Comparison of ENCODE assay signal across 16 cellular contexts in genomic region chr6:157999100-158000051, GRCh38. TPM values are rescaled to one million over a fixed set of nuclear protein-coding genes. Genes with fewer than 3 reads are reported as not detected.
DNase-seq lines count a peak whose midpoint lies in the region; ATAC-seq and TF ChIP-seq lines count a peak whose summit lies in the region.
"Had no signal": no experiment of that assay in that cellular context is flagged by ENCODE, and none has a peak within 500 bp of the region (broad histone marks: within the 10 kb centered on the region; RNA-seq: fewer than 3 reads in every experiment).

No MANE protein-coding gene starts in this region.

- H3K4me3 ChIP-seq in HEK293 (ENCODE audit: low read depth, low read length): no peak overlapping the region
- H3K4me3 ChIP-seq in sigmoid colon: no peak overlapping the region
- H3K4me3 ChIP-seq: gastrocnemius medialis, left lung, prostate gland had no signal

- DNase-seq in left lobe of liver (ENCODE audit: low spot score): peak; percentile 72
- DNase-seq in sigmoid colon: no peak
- no peak for DNase-seq in NCI-H345 treated with DMSO at 0.1 percent for 48 hours (lab: John Stamatoyannopoulos, UW; ENCODE audit: unreplicated experiment)
- DNase-seq in activated effector memory CD4-positive, alpha-beta T cell treated with anti-CD3 and anti-CD28 coated beads, Interleukin-2, amount 50 U/mL, for 16 hours: no peak
- no peak for DNase-seq in AG08395 (ENCODE audit: low spot score)
- DNase-seq: activated CD8-positive, alpha-beta T cell treated with anti-CD3 and anti-CD28 coated beads, Interleukin-2, amount 10 ng/mL, durations not matched to agents 7 days and 5 days; activated naive CD4-positive, alpha-beta T cell treated with anti-CD3 and anti-CD28 coated beads for 36 hours; dermis blood vessel endothelial cell; gastrocnemius medialis; NCI-H187 treated with DMSO at 0.1 percent for 48 hours; PC-3 had no signal

- H3K4me3 Mint-ChIP-seq in activated T-helper 17 cell treated with anti-CD3 and anti-CD28 coated beads, Interleukin-2, amount 50 U/mL, for 72 hours: no peak overlapping the region
- H3K4me3 Mint-ChIP-seq: activated CD8-positive, alpha-beta T cell treated with anti-CD3 and anti-CD28 coated beads, Interleukin-2, amount 10 ng/mL, durations not matched to agents 7 days and 5 days; activated naive CD4-positive, alpha-beta T cell treated with anti-CD3 and anti-CD28 coated beads for 36 hours had no signal

- TF ChIP-seq EP300 in sigmoid colon (IDR thresholded peaks at IDR 0.05): no peak

- no peaks in the 10 kb centered on the region for H3K4me1 ChIP-seq in HEK293 (ENCODE audit: control insufficient read depth, insufficient read depth, low read length)
- H3K4me1 ChIP-seq in sigmoid colon: peaks cover 0 to 59% (median 45%) of the 10 kb centered on the region in 4 donors

- H3K27me3 ChIP-seq in sigmoid colon: no peaks in the 10 kb centered on the region
- H3K27me3 ChIP-seq: gastrocnemius medialis, left lung had no signal

- no peak for TF ChIP-seq POLR2A in sigmoid colon (IDR thresholded peaks at IDR 0.05)

- TF ChIP-seq CTCF in HEK293 (tag by site-specific recombination; IDR thresholded peaks at IDR 0.05) (no peak), sigmoid colon (IDR thresholded peaks at IDR 0.05) (no peak)

- H3K27ac ChIP-seq in HEK293 (ENCODE audit: extremely low read depth, low read depth, low read length) (no peak overlapping the region), sigmoid colon (peak overlapping the region in 3 of 4 donors; percentile 22 to 56 (median 30))
- H3K27ac ChIP-seq: gastrocnemius medialis, left lung had no signal

- 80 to 93% methylated on average over 12 of the region's 12 CpGs for WGBS in sigmoid colon, 2 donors

- H3K4me1 Mint-ChIP-seq in activated T-helper 17 cell treated with anti-CD3 and anti-CD28 coated beads, Interleukin-2, amount 50 U/mL, for 72 hours: peaks cover 36% of the 10 kb centered on the region

- peaks cover 11% of the 10 kb centered on the region for H3K36me3 Mint-ChIP-seq in activated T-helper 17 cell treated with anti-CD3 and anti-CD28 coated beads, Interleukin-2, amount 50 U/mL, for 72 hours (ENCODE audit: low read depth)

- no peaks in the 10 kb centered on the region for H3K9me3 Mint-ChIP-seq in activated T-helper 17 cell treated with anti-CD3 and anti-CD28 coated beads, Interleukin-2, amount 50 U/mL, for 72 hours
- H3K9me3 Mint-ChIP-seq: activated naive CD4-positive, alpha-beta T cell treated with anti-CD3 and anti-CD28 coated beads for 36 hours had no signal

- no peak for ATAC-seq in activated T-helper 17 cell treated with anti-CD3 and anti-CD28 coated beads, Interleukin-2, amount 50 U/mL, for 72 hours (replicated peaks)
- ATAC-seq in left lobe of liver (peak; percentile 92), esophagus mucosa (no peak)
- ATAC-seq: activated CD8-positive, alpha-beta T cell treated with anti-CD3 and anti-CD28 coated beads, Interleukin-2, amount 10 ng/mL, durations not matched to agents 7 days and 5 days; gastrocnemius medialis; left lung; PC-3 had no signal

- CTCF ChIA-PET in HEK293 (lab: Yijun Ruan, JAX): interaction anchor here (0.7 to 1.8 kb wide), 3 partner anchors 16 to 73 kb away, joined by 3 to 9 read pairs (median 5); no protein-coding TSS in a partner anchor

- H3K27ac Mint-ChIP-seq in activated T-helper 17 cell treated with anti-CD3 and anti-CD28 coated beads, Interleukin-2, amount 50 U/mL, for 72 hours: peak overlapping the region; percentile 9
- H3K27ac Mint-ChIP-seq: activated CD8-positive, alpha-beta T cell treated with anti-CD3 and anti-CD28 coated beads, Interleukin-2, amount 10 ng/mL, durations not matched to agents 7 days and 5 days; activated naive CD4-positive, alpha-beta T cell treated with anti-CD3 and anti-CD28 coated beads for 36 hours had no signal

- intact Hi-C loops in sigmoid colon (cut with DNase I): no loop called here

- POLR2A ChIA-PET in HEK293 (lab: Yijun Ruan, JAX): interaction anchor here (1.3 to 1.5 kb wide), 2 partner anchors 10 to 23 kb away, joined by 3 to 4 read pairs; no protein-coding TSS in a partner anchor

- peaks cover 0 to 9% of the 10 kb centered on the region in 2 experiments; a peak in 1 of 3 replicates for H3K36me3 ChIP-seq in HEK293 (ENCODE audit: control insufficient read depth in 2 of 2, insufficient read depth in 1 of 2, low read length in 2 of 2)
- no peaks in the 10 kb centered on the region for H3K36me3 ChIP-seq in sigmoid colon
- H3K36me3 ChIP-seq: gastrocnemius medialis, left lung, prostate gland had no signal

- H3K9me3 ChIP-seq in HEK293 (ENCODE audit: control insufficient read depth, insufficient read depth, low read depth, low read length) (no peaks in the 10 kb centered on the region), sigmoid colon (no peaks in the 10 kb centered on the region)
- H3K9me3 ChIP-seq: gastrocnemius medialis, left lung, prostate gland had no signal

- H3K27me3 Mint-ChIP-seq in activated T-helper 17 cell treated with anti-CD3 and anti-CD28 coated beads, Interleukin-2, amount 50 U/mL, for 72 hours: no peaks in the 10 kb centered on the region

TF ChIP-seq in HEK293, 187 proteins besides CTCF, POLR2A, EP300 and RAD21:
- TF ChIP-seq ZIC2 (tag by site-specific recombination; IDR thresholded peaks at IDR 0.05) (peak; percentile 50), SCRT2 (tag by site-specific recombination; IDR thresholded peaks at IDR 0.05) (no peak)
TF ChIP-seq in HEK293: peak in this region for 1.

RNA-seq across cellular contexts. Expression of gene SYNJ2, which starts 17.7 kb away (rescaled TPM):
- total RNA-seq in activated T-helper 17 cell treated with anti-CD3 and anti-CD28 coated beads, Interleukin-2, amount 50 U/mL, for 72 hours: 10 to 100 TPM; 28.0 to 32.0 TPM
- 5.5 TPM for total RNA-seq in left lobe of liver
- total RNA-seq in sigmoid colon: 10 to 100 TPM in 3 of 4 donors, 1 to 10 TPM in 1; 8.7 to 22.9 (median 12.3) TPM
- 10 to 100 TPM in 2 of 3 donors, 1 to 10 TPM in 1; 9.6 to 13.4 (median 12.9) TPM for polyA plus RNA-seq in sigmoid colon
- total RNA-seq in esophagus mucosa: 12.9 TPM
